In genomic region chr5:96968614-96969013, GRCh38 we compare ENCODE assay signal across 9 cellular contexts. TPM values are rescaled to one million over a fixed set of nuclear protein-coding genes. Genes with fewer than 3 reads are reported as not detected.
DNase-seq lines count a peak whose midpoint lies in the region; ATAC-seq lines count a peak whose summit lies in the region.
"Had no signal": no experiment of that assay in that cellular context is flagged by ENCODE, and none has a peak within 500 bp of the region (broad histone marks: within the 10 kb centered on the region; RNA-seq: fewer than 3 reads in every experiment).

No MANE protein-coding gene starts in this region.

- H3K9me3 ChIP-seq in mesodermal cell (ENCODE audit: control insufficient read depth, low read length): no peaks in the 10 kb centered on the region

- peak; percentile 6 for DNase-seq in A172 (ENCODE audit: low spot score)
- DNase-seq in HCEC 1CT: peak; percentile 30
- DNase-seq in astrocyte of the hippocampus (ENCODE audit: low read depth, low spot score): peak; percentile 36
- no peak for DNase-seq in OCI-M2 (lab: John Stamatoyannopoulos, UW; ENCODE audit: unreplicated experiment)
- DNase-seq in OCI-M1 (lab: John Stamatoyannopoulos, UW): no peak

- WGBS in mesodermal cell (ENCODE audit: insufficient coverage in 2 of 2), 2 experiments: 79 to 95% methylated on average over 2 of the region's 2 CpGs

- peaks cover 19% of the 10 kb centered on the region for H3K4me1 ChIP-seq in mesodermal cell (ENCODE audit: control insufficient read depth, insufficient read depth, low read length, poor library complexity, severe bottlenecking)

- no peaks in the 10 kb centered on the region for H3K36me3 ChIP-seq in mesodermal cell (ENCODE audit: control insufficient read depth, insufficient read depth, low read length)

- no peak overlapping the region for H3K4me3 ChIP-seq in mesodermal cell (ENCODE audit: extremely low read depth, insufficient read depth, low read length, poor library complexity, severe bottlenecking)

- peak overlapping the region; percentile 78 for H3K27ac ChIP-seq in mesodermal cell (ENCODE audit: low read depth, low read length, severe bottlenecking)
- H3K27ac ChIP-seq: C4-2B had no signal

- no peak for ATAC-seq in GM21515 (IDR thresholded peaks at IDR 0.05; ENCODE audit: unreplicated experiment)
- no peak for ATAC-seq in GM21360 (IDR thresholded peaks at IDR 0.05; ENCODE audit: unreplicated experiment)

RNA-seq across cellular contexts. Expression of gene LNPEP, which starts 32.7 kb away (rescaled TPM):
- total RNA-seq in A172 (2014; rRNA removed; shearing (Covaris generic)): 25.8 and 30.2 TPM in 2 replicates
- polyA plus RNA-seq in mesodermal cell (2013, experiment 1 of 2): 8.4 TPM
- polyA plus RNA-seq in mesodermal cell (2013, experiment 2 of 2): 8.2 TPM

Comparison
In these comparisons a context has a peak if more than half of its experiments do, and no peak if none do; other contexts are left out.
1. DNase-seq: peak in A172 (single experiment), HCEC 1CT (single experiment) and astrocyte of the hippocampus (single experiment); none in OCI-M2 (single experiment) and OCI-M1 (single experiment).